ENCODE assay signal across 10 cellular contexts in genomic region chr6:37680668-37681067, GRCh38. TPM values are rescaled to one million over a fixed set of nuclear protein-coding genes. Genes with fewer than 3 reads are reported as not detected.
DNase-seq lines count a peak whose midpoint lies in the region; ATAC-seq and TF ChIP-seq lines count a peak whose summit lies in the region.
"Had no signal": no experiment of that assay in that cellular context is flagged by ENCODE, and none has a peak within 500 bp of the region (broad histone marks: within the 10 kb centered on the region; RNA-seq: fewer than 3 reads in every experiment).

No MANE protein-coding gene starts in this region.

- H3K27me3 Mint-ChIP-seq in T-helper 2 cell treated with Interferon-gamma antibody and Interleukin-4, amounts not matched to agents 5 μg/mL and 100 μg/mL, for 36 hours (ENCODE audit: low read depth) = no peaks in the 10 kb centered on the region
- H3K27me3 Mint-ChIP-seq: CD4-positive, CD25-positive, alpha-beta regulatory T cell; naive B cell had no signal

- H3K9me3 Mint-ChIP-seq in T-helper 2 cell treated with Interferon-gamma antibody and Interleukin-4, amounts not matched to agents 5 μg/mL and 100 μg/mL, for 36 hours = no peaks in the 10 kb centered on the region
- H3K9me3 Mint-ChIP-seq: CD4-positive, CD25-positive, alpha-beta regulatory T cell; naive B cell had no signal

- peak; percentile 42 for DNase-seq in NCI-H2107 (lab: John Stamatoyannopoulos, UW)
- DNase-seq in psoas muscle = peak; percentile 46 to 62
- DNase-seq in stimulated activated naive CD4-positive, alpha-beta T cell (lab: John Stamatoyannopoulos, UW) = no peak
- DNase-seq in stimulated activated CD4-positive, alpha-beta T cell treated with anti-CD3 and anti-CD28 coated beads, Interleukin-1b, Interleukin-23, amount 100 ng/mL, for 48 hours = no peak
- DNase-seq in T-helper 2 cell treated with Interferon-gamma antibody and Interleukin-4, amounts not matched to agents 5 μg/mL and 100 μg/mL, for 36 hours (ENCODE audit: low spot score) = no peak
- DNase-seq: CD4-positive, CD25-positive, alpha-beta regulatory T cell had no signal

- peaks cover 40 to 72% (median 68%) of the 10 kb centered on the region in 10 experiments for H3K4me1 ChIP-seq in BLaER1 treated with 17β-estradiol and CSF1 and Interleukin-3, amounts not matched to agents 10 nM and 100 nM
- peaks cover 0 to 2% of the 10 kb centered on the region in 2 donors for H3K4me1 ChIP-seq in esophagus (ENCODE audit: control insufficient read depth in 2 of 2, insufficient read depth in 2 of 2, low read length in 1 of 2)
- peaks cover 14% of the 10 kb centered on the region for H3K4me1 ChIP-seq in psoas muscle

- no peak overlapping the region for H3K4me3 Mint-ChIP-seq in T-helper 2 cell treated with Interferon-gamma antibody and Interleukin-4, amounts not matched to agents 5 μg/mL and 100 μg/mL, for 36 hours
- H3K4me3 Mint-ChIP-seq: CD4-positive, CD25-positive, alpha-beta regulatory T cell had no signal

- no peaks in the 10 kb centered on the region for H3K36me3 ChIP-seq in BLaER1 treated with 17β-estradiol and CSF1 and Interleukin-3, amounts not matched to agents 10 nM and 100 nM
- no peaks in the 10 kb centered on the region for H3K36me3 ChIP-seq in esophagus (ENCODE audit: control insufficient read depth in 2 of 2, insufficient read depth in 2 of 2, low read length in 1 of 2)
- H3K36me3 ChIP-seq in psoas muscle (ENCODE audit: insufficient read depth in 1 of 2, low read depth in 1 of 2) = no peaks in the 10 kb centered on the region

- no peaks in the 10 kb centered on the region for H3K4me1 Mint-ChIP-seq in T-helper 2 cell treated with Interferon-gamma antibody and Interleukin-4, amounts not matched to agents 5 μg/mL and 100 μg/mL, for 36 hours (ENCODE audit: low read depth)
- H3K4me1 Mint-ChIP-seq: CD4-positive, CD25-positive, alpha-beta regulatory T cell had no signal

- H4K20me1 ChIP-seq in BLaER1 treated with 17β-estradiol and CSF1 and Interleukin-3, amounts not matched to agents 10 nM and 100 nM = peaks cover 0 to 10% (median 0%) of the 10 kb centered on the region in 11 experiments; a peak in 1 of 22 replicates

- H3K36me3 Mint-ChIP-seq in T-helper 2 cell treated with Interferon-gamma antibody and Interleukin-4, amounts not matched to agents 5 μg/mL and 100 μg/mL, for 36 hours (ENCODE audit: low read depth) = no peaks in the 10 kb centered on the region
- H3K36me3 Mint-ChIP-seq: CD4-positive, CD25-positive, alpha-beta regulatory T cell; naive B cell had no signal

- no peaks in the 10 kb centered on the region for H3K27me3 ChIP-seq in BLaER1 treated with 17β-estradiol and CSF1 and Interleukin-3, amounts not matched to agents 10 nM and 100 nM
- H3K27me3 ChIP-seq in esophagus (ENCODE audit: control insufficient read depth in 1 of 2, insufficient read depth in 2 of 2, low read length in 2 of 2) (no peaks in the 10 kb centered on the region), psoas muscle (ENCODE audit: insufficient read depth in 3 of 3, low read length in 2 of 3) (no peaks in the 10 kb centered on the region)

- peak overlapping the region; percentile 13 to 95 (median 83); a peak in 21 of 22 replicates for H3K4me2 ChIP-seq in BLaER1 treated with 17β-estradiol and CSF1 and Interleukin-3, amounts not matched to agents 10 nM and 100 nM

- H3K27ac ChIP-seq in BLaER1 treated with 17β-estradiol and CSF1 and Interleukin-3, amounts not matched to agents 10 nM and 100 nM = peak overlapping the region in 7 of 11 experiments; percentile 11 to 68 (median 45); a peak in 10 of 22 replicates
- H3K27ac ChIP-seq in esophagus (ENCODE audit: low read depth in 2 of 2, low read length in 1 of 2) (peak overlapping the region; percentile 21 to 35), psoas muscle (peak overlapping the region; percentile 30)

- H3K9ac ChIP-seq in BLaER1 treated with 17β-estradiol and CSF1 and Interleukin-3, amounts not matched to agents 10 nM and 100 nM = peak overlapping the region in 5 of 11 experiments; percentile 4 to 53 (median 34); a peak in 4 of 22 replicates

- H3K27ac Mint-ChIP-seq in T-helper 2 cell treated with Interferon-gamma antibody and Interleukin-4, amounts not matched to agents 5 μg/mL and 100 μg/mL, for 36 hours = no peak overlapping the region
- H3K27ac Mint-ChIP-seq: CD4-positive, CD25-positive, alpha-beta regulatory T cell had no signal

- peak overlapping the region in 1 of 10 experiments; percentile 13; a peak in 1 of 20 replicates for H3K4me3 ChIP-seq in BLaER1 treated with 17β-estradiol and CSF1 and Interleukin-3, amounts not matched to agents 10 nM and 100 nM
- H3K4me3 ChIP-seq in esophagus (ENCODE audit: low read depth in 1 of 2, low read length in 2 of 2) (no peak overlapping the region), psoas muscle (no peak overlapping the region)

- WGBS in esophagus, 2 donors = 38 to 56% methylated on average over 12 of the region's 12 CpGs
- 28 to 59% (median 37%) methylated on average over 12 of the region's 12 CpGs for WGBS in psoas muscle, 3 donors

- intact Hi-C loops in psoas muscle (cut with DNase I) = no loop called here

- H3K9me3 ChIP-seq in BLaER1 treated with 17β-estradiol and CSF1 and Interleukin-3, amounts not matched to agents 10 nM and 100 nM (replicated peaks in 1 of 11) = no peaks in the 10 kb centered on the region
- H3K9me3 ChIP-seq in esophagus (ENCODE audit: control insufficient read depth in 2 of 2, insufficient read depth in 1 of 2, low read depth in 1 of 2, low read length in 1 of 2) (no peaks in the 10 kb centered on the region), psoas muscle (no peaks in the 10 kb centered on the region)

- no peak for TF ChIP-seq CTCF in psoas muscle (IDR thresholded peaks at IDR 0.05)

- peak; percentile 41 to 79 (median 62) for ATAC-seq in psoas muscle
- no peak for ATAC-seq in GM21737 (IDR thresholded peaks at IDR 0.05; ENCODE audit: unreplicated experiment)

RNA-seq across cellular contexts. Expression of gene MDGA1, which starts 17.0 kb away (rescaled TPM):
- polyA plus RNA-seq in esophagus (1 to 10 TPM in 1 of 2 donors, under 1 TPM in 1; 0.41 to 1.2 TPM), psoas muscle (under 1 TPM; 0.17 to 0.22 (median 0.22) TPM)
- total RNA-seq in psoas muscle = 1 to 10 TPM in 1 of 4 donors, under 1 TPM in 3; 0.08 to 1.4 (median 0.53) TPM

Comparison
In these comparisons a context has a peak if more than half of its experiments do, and no peak if none do; other contexts are left out.
1. DNase-seq: peak in NCI-H2107 (single experiment) and psoas muscle (2 of 2); none in stimulated activated naive CD4-positive, alpha-beta T cell (0 of 6), stimulated activated CD4-positive, alpha-beta T cell treated with anti-CD3 and anti-CD28 coated beads, Interleukin-1b, Interleukin-23, amount 100 ng/mL, for 48 hours (single experiment) and T-helper 2 cell treated with Interferon-gamma antibody and Interleukin-4, amounts not matched to agents 5 μg/mL and 100 μg/mL, for 36 hours (single experiment).
2. Peak in every context shown above with its lines, with median percentiles within 50 percentile points of each other: H3K27ac ChIP-seq.